ENCODE assay signal across 33 cellular contexts in the genomic region with DNA sequence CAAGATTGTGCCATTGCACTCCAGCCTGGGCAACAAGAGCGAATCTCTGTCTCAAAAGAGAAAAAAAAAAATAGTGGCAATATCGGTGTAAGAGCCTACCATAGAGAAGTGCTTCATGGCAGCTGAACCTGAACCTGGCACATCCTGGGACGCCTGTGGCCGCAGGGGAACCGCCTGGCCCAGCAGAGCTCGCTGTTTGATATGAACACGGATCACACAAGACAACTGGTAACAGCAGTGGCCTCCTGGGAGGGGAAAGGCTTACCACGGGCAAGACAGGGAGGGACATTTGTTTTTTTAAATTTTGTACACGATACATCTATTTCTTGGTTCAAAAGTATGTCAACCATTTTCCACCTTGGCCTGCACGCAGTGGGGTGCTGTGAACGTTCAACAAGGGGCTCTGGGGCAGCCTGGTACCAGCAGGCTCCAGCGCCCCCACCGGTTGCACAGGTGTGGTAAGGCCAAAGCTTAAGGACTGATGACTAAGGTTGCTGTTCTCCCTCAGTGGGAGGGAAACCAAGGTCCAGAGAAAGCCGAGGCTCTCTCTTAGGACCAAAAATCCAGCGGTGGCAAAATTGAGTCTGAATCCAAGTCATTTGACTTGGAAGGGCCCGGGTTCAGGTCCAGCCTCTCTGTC. TPM values are rescaled to one million over a fixed set of nuclear protein-coding genes. Genes with fewer than 3 reads are reported as not detected.
DNase-seq lines count a peak whose midpoint lies in the region; ATAC-seq, FAIRE-seq and TF ChIP-seq lines count a peak whose summit lies in the region.
"Had no signal": no experiment of that assay in that cellular context is flagged by ENCODE, and none has a peak within 500 bp of the region (broad histone marks: within the 10 kb centered on the region; RNA-seq: fewer than 3 reads in every experiment).

No MANE protein-coding gene starts in this region.

- H2AFZ ChIP-seq in K562 (ENCODE audit: low read depth, low read length) (no peak overlapping the region), neural progenitor cell (replicated peaks) (no peak overlapping the region)

- H3K27ac Mint-ChIP-seq in neural progenitor cell, result no peak overlapping the region
- H3K27ac Mint-ChIP-seq: activated B cell treated with CpG ODN at 0.5 μM for 24 hours; activated CD4-positive, alpha-beta T cell treated with anti-CD3 and anti-CD28 coated beads, Interleukin-2, amount 10 ng/mL, durations not matched to agents 7 days and 5 days; activated naive CD4-positive, alpha-beta T cell treated with anti-CD3 and anti-CD28 coated beads, Interleukin-2, amount 10 ng/mL, durations not matched to agents 7 days and 5 days; CD8-positive, alpha-beta T cell; natural killer cell had no signal

- 0 out of 4 replicates have a peak, but pooled peaks of 1 of the 2 experiments have one; percentile 15 for TF ChIP-seq RAD21 in K562 (CRISPR knock-in tag; conservative IDR thresholded peaks at IDR 0.05 in 1 of 2, IDR thresholded peaks at IDR 0.05 in 1 of 2)

- CTCF ChIA-PET in K562 (lab: Yijun Ruan, JAX; ENCODE audit: low intra/inter-chr PET ratio), result interaction anchor here (0.7 to 3.0 kb wide), 4 partner anchors 21 to 291 kb away, joined by 4 to 26 read pairs (median 6); a partner anchor contains a TSS

- in situ Hi-C loops in K562 (cut with MboI), result no loop called here

- peaks cover 18% of the 10 kb centered on the region for H3F3A ChIP-seq in neural progenitor cell (ENCODE audit: low read depth)

- intact Hi-C loops in K562 (cut with micrococcal nuclease), result loop anchor here (2.0 kb wide), 1 partner anchor 71 kb away; no protein-coding TSS in a partner anchor

- FAIRE-seq in K562 (lab: Jason Lieb, UNC), result no peak
- FAIRE-seq: endometrium, H54, kidney had no signal

- TF ChIP-seq CTCF in LNCaP clone FGC (IDR thresholded peaks at IDR 0.05; ENCODE audit: control insufficient read depth, extremely low read depth, insufficient read depth) (0 out of 2 replicates have a peak, but pooled peaks have one; percentile 0), K562 (IDR thresholded peaks at IDR 0.05 in 2 of 3, conservative IDR thresholded peaks at IDR 0.05 in 1 of 3; ENCODE audit: insufficient read depth in 2 of 3, low read depth in 1 of 3, low read length in 3 of 3) (peak; percentile 13 to 36 (median 25); a peak in 3 of 6 replicates), neural progenitor cell (IDR thresholded peaks at IDR 0.05) (peak; percentile 23)

- no TSS peak for BruUV-seq in K562 (replicated peaks; lab: Mats Ljungman, UMichigan)

- no peak for TF ChIP-seq POLR2A in K562 (conservative IDR thresholded peaks at IDR 0.05)

- H3K36me3 Mint-ChIP-seq in neural progenitor cell, result no peaks in the 10 kb centered on the region
- H3K36me3 Mint-ChIP-seq: activated naive CD4-positive, alpha-beta T cell treated with anti-CD3 and anti-CD28 coated beads, Interleukin-2, amount 10 ng/mL, durations not matched to agents 7 days and 5 days; CD8-positive, alpha-beta T cell; natural killer cell had no signal

- no peak overlapping the region for H3K4me2 ChIP-seq in K562 (ENCODE audit: insufficient read depth, low read length)
- H3K4me2 ChIP-seq in neural progenitor cell, result no peak overlapping the region

- no peak overlapping the region for H3K4me3 Mint-ChIP-seq in neural progenitor cell
- H3K4me3 Mint-ChIP-seq: activated B cell treated with CpG ODN at 0.5 μM for 24 hours; activated CD4-positive, alpha-beta T cell treated with anti-CD3 and anti-CD28 coated beads, Interleukin-2, amount 10 ng/mL, durations not matched to agents 7 days and 5 days; activated naive CD4-positive, alpha-beta T cell treated with anti-CD3 and anti-CD28 coated beads, Interleukin-2, amount 10 ng/mL, durations not matched to agents 7 days and 5 days; CD8-positive, alpha-beta T cell; natural killer cell had no signal

- H3K9ac ChIP-seq in K562 (ENCODE audit: insufficient read depth in 1 of 2, low read depth in 2 of 2, low read length in 2 of 2) (no peak overlapping the region), neural progenitor cell (no peak overlapping the region)

- no peak overlapping the region for H3K4me3 ChIP-seq in LNCaP clone FGC (ENCODE audit: low read depth, low read length)
- H3K4me3 ChIP-seq in K562, result no peak overlapping the region
- no peak overlapping the region for H3K4me3 ChIP-seq in neural progenitor cell
- H3K4me3 ChIP-seq: adrenal gland, body of pancreas, esophagus squamous epithelium, MG63, mucosa of descending colon, Peyer's patch, skin epidermis, suprapubic skin had no signal

- POLR2A ChIA-PET in K562 (lab: Yijun Ruan, JAX), result interaction anchor here (1.2 kb wide), 1 partner anchor 165 kb away, joined by 4 read pairs; no protein-coding TSS in a partner anchor

- H3K9me3 Mint-ChIP-seq in neural progenitor cell, result no peaks in the 10 kb centered on the region
- H3K9me3 Mint-ChIP-seq: activated B cell treated with CpG ODN at 0.5 μM for 24 hours; activated CD4-positive, alpha-beta T cell treated with anti-CD3 and anti-CD28 coated beads, Interleukin-2, amount 10 ng/mL, durations not matched to agents 7 days and 5 days; activated naive CD4-positive, alpha-beta T cell treated with anti-CD3 and anti-CD28 coated beads, Interleukin-2, amount 10 ng/mL, durations not matched to agents 7 days and 5 days; CD8-positive, alpha-beta T cell; natural killer cell had no signal

- DNase-seq in D341Med (ENCODE audit: low spot score), result peak; percentile 12
- DNase-seq in LNCaP clone FGC (ENCODE audit: low read depth), result no peak
- peak in 3 of 4 experiments; percentile 12 to 49 (median 35) for DNase-seq in K562 (ENCODE audit: extremely low read depth in 1 of 4, low spot score in 3 of 4)
- no peak for DNase-seq in neural progenitor cell (ENCODE audit: low spot score)
- no peak for DNase-seq in hepatic stellate cell (ENCODE audit: low spot score)
- DNase-seq: activated B cell treated with CpG ODN at 0.5 μM for 24 hours; activated CD4-positive, alpha-beta T cell treated with anti-CD3 and anti-CD28 coated beads, Interleukin-2, amount 10 ng/mL, durations not matched to agents 7 days and 5 days; activated naive CD4-positive, alpha-beta T cell treated with anti-CD3 and anti-CD28 coated beads, Interleukin-2, amount 10 ng/mL, durations not matched to agents 7 days and 5 days; body of pancreas; dermis blood vessel endothelial cell; esophagus squamous epithelium; foreskin keratinocyte; KG1; kidney; MG63; mucosa of descending colon; natural killer cell; NCI-H1105 treated with DMSO at 0.1 percent for 48 hours; NCI-H1930; NCI-H2171 treated with DMSO at 0.1 percent for 48 hours; NCI-H510A treated with DMSO at 0.1 percent for 48 hours; Peyer's patch; SIG-M5; stimulated activated naive CD4-positive, alpha-beta T cell had no signal

- peaks cover 12% of the 10 kb centered on the region for H3K4me1 Mint-ChIP-seq in neural progenitor cell

- H3K4me1 ChIP-seq in K562 (replicated peaks in 1 of 2; ENCODE audit: control insufficient read depth in 2 of 2, insufficient read depth in 2 of 2, low read length in 2 of 2), result peaks cover 0 to 4% of the 10 kb centered on the region in 2 experiments; a peak in 1 of 5 replicates
- H3K4me1 ChIP-seq in neural progenitor cell, result peaks cover 18% of the 10 kb centered on the region
- H3K4me1 ChIP-seq: foreskin keratinocyte had no signal

- H3K27ac ChIP-seq in K562 (ENCODE audit: extremely low read depth, low read depth, low read length) (no peak overlapping the region), neural progenitor cell (no peak overlapping the region)
- H3K27ac ChIP-seq: adrenal gland, body of pancreas, esophagus squamous epithelium, foreskin keratinocyte, HL-60, Peyer's patch, skin epidermis, suprapubic skin had no signal

- no peak for TF ChIP-seq EP300 in K562 (IDR thresholded peaks at IDR 0.05; ENCODE audit: low read length)

- H3K9me1 ChIP-seq in K562 (ENCODE audit: control insufficient read depth, insufficient read depth, low read length), result no peaks in the 10 kb centered on the region

- H3K9me3 ChIP-seq in K562 (replicated peaks; ENCODE audit: control insufficient read depth, insufficient read depth, low read depth, low read length), result no peaks in the 10 kb centered on the region
- no peaks in the 10 kb centered on the region for H3K9me3 ChIP-seq in neural progenitor cell (ENCODE audit: low read depth)
- H3K9me3 ChIP-seq: adrenal gland, body of pancreas, esophagus squamous epithelium, MG63, mucosa of descending colon, Peyer's patch, suprapubic skin had no signal

- 2% methylated on average over 15 of the region's 16 CpGs for WGBS in K562 (ENCODE audit: insufficient coverage, low coverage, missing lambda C conversion rate)

- ATAC-seq in K562 (peak; percentile 61; the same call in 2 of the 3 replicates), HG03469 (IDR thresholded peaks at IDR 0.05; ENCODE audit: unreplicated experiment) (no peak), GM19455 (IDR thresholded peaks at IDR 0.05; ENCODE audit: unreplicated experiment) (no peak)
- ATAC-seq: body of pancreas; CD8-positive, alpha-beta T cell; foreskin keratinocyte; mucosa of descending colon; natural killer cell had no signal

- H4K20me1 ChIP-seq in K562 (replicated peaks; ENCODE audit: control insufficient read depth, insufficient read depth, low read length) (no peaks in the 10 kb centered on the region), neural progenitor cell (ENCODE audit: low read depth) (no peaks in the 10 kb centered on the region)

- peaks cover 20 to 24% of the 10 kb centered on the region in 2 experiments; a peak in 3 of 5 replicates for H3K27me3 ChIP-seq in K562 (ENCODE audit: control insufficient read depth in 2 of 2, insufficient read depth in 2 of 2, low read length in 2 of 2)
- peaks cover 15% of the 10 kb centered on the region for H3K27me3 ChIP-seq in neural progenitor cell
- H3K27me3 ChIP-seq: Peyer's patch had no signal

- peaks cover 21% of the 10 kb centered on the region for H3K27me3 Mint-ChIP-seq in neural progenitor cell (ENCODE audit: insufficient read depth, low read depth)

- H3K79me2 ChIP-seq in K562 (ENCODE audit: control insufficient read depth, insufficient read depth, low read length) (no peaks in the 10 kb centered on the region), neural progenitor cell (ENCODE audit: low read depth) (no peaks in the 10 kb centered on the region)

- no peaks in the 10 kb centered on the region for H3K36me3 ChIP-seq in K562 (ENCODE audit: control insufficient read depth, insufficient read depth, low read length)
- no peaks in the 10 kb centered on the region for H3K36me3 ChIP-seq in neural progenitor cell
- H3K36me3 ChIP-seq: adrenal gland, esophagus squamous epithelium, MG63, Peyer's patch, suprapubic skin had no signal

RNA-seq across cellular contexts. Expression of a gene that starts 21.7 kb away (rescaled TPM):
- not detected in 2 replicates for total RNA-seq in K562 (2011; cell fraction: chromatin; rRNA removed; ENCODE audit: low replicate concordance)
- total RNA-seq in K562 (2011; cell fraction: nucleolus; rRNA removed), result not detected in 2 replicates
- not detected in 2 replicates for total RNA-seq in K562 (2011; cell fraction: nucleoplasm; rRNA removed)
- not detected in 2 replicates for total RNA-seq in K562 (2014; rRNA removed)
- not detected in 2 replicates for total RNA-seq in K562 (2014; rRNA removed; fragmentation: Illumina TruSeq; extraction: Trizol)
- not detected in 2 replicates for total RNA-seq in K562 (2015; rRNA removed; fragmentation: Illumina TruSeq; extraction: Trizol)
- total RNA-seq in K562 (2021), result 0.04 TPM in 1 of 2 replicates, not detected in the other
- polyA plus RNA-seq in K562 (2011; rRNA removed), result not detected in 2 replicates
- not detected in 2 replicates for polyA plus RNA-seq in K562 (2011; cell fraction: cytosol; rRNA removed)
- polyA plus RNA-seq in K562 (2011; cell fraction: nucleus; rRNA removed), result not detected in 2 replicates
- not detected in 2 replicates for polyA plus RNA-seq in K562 (2012)
- polyA plus RNA-seq in K562 (2014; fragmentation: Illumina TruSeq; extraction: Trizol), result not detected in 2 replicates
- not detected for polyA plus RNA-seq in K562 (2014; fragmentation: Nextera tagmentation; extraction: Ambion mirVana)
- not detected in 2 replicates for polyA plus RNA-seq in K562 (2014; rRNA removed)
- polyA minus RNA-seq in K562 (2011; rRNA and poly(A)+ RNA removed), result not detected in 2 replicates
- polyA minus RNA-seq in K562 (2011; cell fraction: cytosol; rRNA and poly(A)+ RNA removed), result not detected in 2 replicates
- not detected in 2 replicates for polyA minus RNA-seq in K562 (2011; cell fraction: nucleus; rRNA and poly(A)+ RNA removed)
- total RNA-seq in neural progenitor cell (ENCODE audit: low replicate concordance), result 2.3 and 3.6 TPM in 2 replicates
- total RNA-seq: CD8-positive, alpha-beta T cell; natural killer cell had no signal

Comparison
In these comparisons a context has a peak if more than half of its experiments do, and no peak if none do; other contexts are left out.
1. DNase-seq: peak in D341Med (single experiment) and K562 (3 of 4); none in LNCaP clone FGC (single experiment), neural progenitor cell (single experiment) and hepatic stellate cell (single experiment).
2. Peak in every context shown above with its lines, with median percentiles within 50 percentile points of each other: CTCF ChIP-seq.